Comparison of ENCODE assay signal across 9 cellular contexts in the genomic region with DNA sequence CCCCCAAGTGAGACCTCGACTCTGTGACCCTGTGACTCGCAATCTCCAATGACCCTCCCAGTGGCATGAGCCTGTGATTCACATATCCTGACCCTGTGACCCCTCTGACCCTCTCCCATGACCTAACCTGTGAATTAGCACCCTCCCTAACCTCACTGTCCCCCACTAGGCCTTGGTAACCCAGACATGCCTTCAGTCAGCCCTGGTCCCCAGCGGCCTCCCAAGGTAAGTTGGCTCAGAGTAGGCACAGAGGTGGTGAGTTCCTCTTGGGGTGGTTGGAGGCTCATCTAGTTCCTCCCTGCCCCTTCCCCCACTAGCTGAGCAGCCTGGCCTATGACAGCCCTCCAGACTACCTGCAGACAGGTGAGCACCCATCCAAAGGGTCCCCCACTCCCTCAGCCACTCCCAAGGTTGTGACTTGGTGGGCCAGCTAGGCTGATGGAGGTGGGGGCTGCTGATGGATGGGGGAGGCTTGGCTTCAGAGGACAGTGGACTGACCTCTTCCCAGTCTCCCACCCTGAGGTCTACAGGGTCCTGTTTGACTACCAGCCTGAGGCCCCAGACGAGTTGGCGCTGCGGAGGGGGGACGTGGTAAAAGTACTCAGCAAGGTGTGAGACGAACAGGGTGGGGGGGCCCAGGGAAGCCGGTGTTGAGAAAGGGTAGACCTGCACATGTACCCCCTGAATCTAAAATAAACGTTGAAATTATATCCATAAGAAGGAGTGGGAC. TPM values are rescaled to one million over a fixed set of nuclear protein-coding genes. Genes with fewer than 3 reads are reported as not detected.
DNase-seq lines count a peak whose midpoint lies in the region; ATAC-seq and TF ChIP-seq lines count a peak whose summit lies in the region.
"Had no signal": no experiment of that assay in that cellular context is flagged by ENCODE, and none has a peak within 500 bp of the region (broad histone marks: within the 10 kb centered on the region; RNA-seq: fewer than 3 reads in every experiment).

No MANE protein-coding gene starts in this region.

- H3K27me3 Mint-ChIP-seq in CD4-positive, alpha-beta T cell: no peaks in the 10 kb centered on the region
- no peaks in the 10 kb centered on the region for H3K27me3 Mint-ChIP-seq in nephron progenitor cell (ENCODE audit: low read depth, poor library complexity)

- no peaks in the 10 kb centered on the region for H3K79me2 ChIP-seq in Loucy (ENCODE audit: insufficient read depth, low read length)

- H3K4me3 ChIP-seq in Loucy (ENCODE audit: low read length, poor library complexity, severe bottlenecking) (peak overlapping the region; percentile 70), dorsolateral prefrontal cortex (peak overlapping the region; percentile 62 to 96 (median 81))

- H3K4me1 ChIP-seq in Loucy (ENCODE audit: insufficient read depth, low read length, poor library complexity, severe bottlenecking): no peaks in the 10 kb centered on the region

- H3F3A ChIP-seq in Loucy (ENCODE audit: low read depth): no peaks in the 10 kb centered on the region

- no peak for TF ChIP-seq CTCF in CD4-positive, alpha-beta T cell (IDR thresholded peaks at IDR 0.05)
- TF ChIP-seq CTCF in Loucy (conservative IDR thresholded peaks at IDR 0.05; ENCODE audit: low read length) (no peak), dorsolateral prefrontal cortex (IDR thresholded peaks at IDR 0.05 in 54 of 56, conservative IDR thresholded peaks at IDR 0.05 in 2 of 56; ENCODE audit: low read depth in 1 of 56, partially characterized antibody in 56 of 56) (no peak), nephron progenitor cell (IDR thresholded peaks at IDR 0.05) (no peak)

- DNase-seq in CD4-positive, alpha-beta T cell: no peak
- DNase-seq in dorsolateral prefrontal cortex: no peak
- DNase-seq in nephron progenitor cell: peak; percentile 19
- DNase-seq in SK-N-DZ (ENCODE audit: low spot score): no peak
- no peak for DNase-seq in NCI-H2029 treated with DMSO at 0.1 percent for 48 hours (lab: John Stamatoyannopoulos, UW)
- DNase-seq in RKO (ENCODE audit: low spot score): no peak
- DNase-seq in NCI-H2171 (lab: John Stamatoyannopoulos, UW): no peak

- no peaks in the 10 kb centered on the region for H3K9me3 Mint-ChIP-seq in CD4-positive, alpha-beta T cell
- H3K9me3 Mint-ChIP-seq in nephron progenitor cell: no peaks in the 10 kb centered on the region

- H3K27ac Mint-ChIP-seq in CD4-positive, alpha-beta T cell: peak overlapping the region; percentile 78
- no peak overlapping the region for H3K27ac Mint-ChIP-seq in nephron progenitor cell

- H3K9me3 ChIP-seq in CD4-positive, alpha-beta T cell (ENCODE audit: control insufficient read depth, low read length): no peaks in the 10 kb centered on the region
- no peaks in the 10 kb centered on the region for H3K9me3 ChIP-seq in Loucy (ENCODE audit: insufficient read depth, low read depth, low read length)
- H3K9me3 ChIP-seq: transverse colon had no signal

- POLR2A ChIA-PET in CD4-positive, alpha-beta T cell (lab: Charles Lee): interaction anchor here (1.6 to 2.2 kb wide), 8 partner anchors 12 to 152 kb away, joined by 4 to 19 read pairs (median 9); a partner anchor contains a TSS

- H3K27me3 ChIP-seq in CD4-positive, alpha-beta T cell (ENCODE audit: control insufficient read depth, insufficient read depth, low read length): no peaks in the 10 kb centered on the region
- H3K27me3 ChIP-seq in Loucy (ENCODE audit: insufficient read depth, low read length, poor library complexity, severe bottlenecking) (no peaks in the 10 kb centered on the region), dorsolateral prefrontal cortex (no peaks in the 10 kb centered on the region)
- H3K27me3 ChIP-seq: transverse colon had no signal

- CTCF ChIA-PET in CD4-positive, alpha-beta T cell (lab: Charles Lee): interaction anchor here (0.5 to 1.9 kb wide), 5 partner anchors 35 to 158 kb away, joined by 4 to 13 read pairs (median 6); a partner anchor contains a TSS

- peak overlapping the region; percentile 17 for H3K9ac ChIP-seq in Loucy (ENCODE audit: low read depth, low read length, poor library complexity, severe bottlenecking)

- peaks cover 16% of the 10 kb centered on the region for H3K4me1 Mint-ChIP-seq in CD4-positive, alpha-beta T cell (ENCODE audit: low read depth)
- H3K4me1 Mint-ChIP-seq in nephron progenitor cell: peaks cover 26% of the 10 kb centered on the region

- H3K4me3 Mint-ChIP-seq in CD4-positive, alpha-beta T cell: peak overlapping the region; percentile 78
- peak overlapping the region; percentile 91 for H3K4me3 Mint-ChIP-seq in nephron progenitor cell

- intact Hi-C loops in CD4-positive, alpha-beta T cell (cut with DNase I, micrococcal nuclease): loop anchor here (2.0 to 5.0 kb wide), 4 partner anchors 45 to 75 kb away; no protein-coding TSS in a partner anchor
- intact Hi-C loops in dorsolateral prefrontal cortex (cut with DNase I): loop anchor here in 1 of 2 donors (5.0 kb wide), 1 partner anchor 60 kb away; no protein-coding TSS in a partner anchor

- no peak overlapping the region for H3K27ac ChIP-seq in CD4-positive, alpha-beta T cell (ENCODE audit: low read depth, low read length)
- H3K27ac ChIP-seq in dorsolateral prefrontal cortex: peak overlapping the region in 1 of 59 donors; percentile 83

- no peak overlapping the region for H2AFZ ChIP-seq in Loucy (ENCODE audit: low read length)

- peaks cover 28% of the 10 kb centered on the region for H3K36me3 Mint-ChIP-seq in CD4-positive, alpha-beta T cell (ENCODE audit: low read depth)
- H3K36me3 Mint-ChIP-seq in nephron progenitor cell (ENCODE audit: low read depth): peaks cover 48% of the 10 kb centered on the region

- no peak for ATAC-seq in CD4-positive, alpha-beta T cell (ENCODE audit: poor library complexity)

- H3K9me2 ChIP-seq in Loucy (replicated peaks; ENCODE audit: low read depth, low read length): no peaks in the 10 kb centered on the region

- no peaks in the 10 kb centered on the region for H4K20me1 ChIP-seq in Loucy (ENCODE audit: insufficient read depth, low read length, poor library complexity, severe bottlenecking)

- peak overlapping the region; percentile 58 for H3K4me2 ChIP-seq in Loucy (ENCODE audit: low read depth, low read length, poor library complexity, severe bottlenecking)

- peaks cover 25% of the 10 kb centered on the region; the same call in 1 of the 2 replicates for H3K36me3 ChIP-seq in Loucy (ENCODE audit: insufficient read depth, low read length)

RNA-seq across cellular contexts. Expression of a gene that starts 1.6 kb away (rescaled TPM):
- 1 to 10 TPM; 1.9 to 2.6 TPM for total RNA-seq in CD4-positive, alpha-beta T cell
- total RNA-seq in dorsolateral prefrontal cortex: 10 to 100 TPM in 119 of 120 experiments, 1 to 10 TPM in 1; 6.5 to 40.5 (median 21.0) TPM
- polyA plus RNA-seq in SK-N-DZ (2014; cell fraction: cytosol; rRNA removed): 0.46 and 0.89 TPM in 2 replicates
- polyA plus RNA-seq in SK-N-DZ (2014; cell fraction: nucleus; rRNA removed): 8.7 and 13.3 TPM in 2 replicates

RNA-seq across cellular contexts. Expression of a gene that starts 15.7 kb away (rescaled TPM):
- total RNA-seq in CD4-positive, alpha-beta T cell: 1 to 10 TPM; 1.5 to 1.8 TPM
- 10 to 100 TPM in 5 of 120 experiments, 1 to 10 TPM in 115; 1.4 to 21.5 (median 4.7) TPM for total RNA-seq in dorsolateral prefrontal cortex
- polyA plus RNA-seq in SK-N-DZ (2014; cell fraction: cytosol; rRNA removed): 9.2 and 13.8 TPM in 2 replicates
- polyA plus RNA-seq in SK-N-DZ (2014; cell fraction: nucleus; rRNA removed): 8.5 and 10.5 TPM in 2 replicates
